In the genomic region with DNA sequence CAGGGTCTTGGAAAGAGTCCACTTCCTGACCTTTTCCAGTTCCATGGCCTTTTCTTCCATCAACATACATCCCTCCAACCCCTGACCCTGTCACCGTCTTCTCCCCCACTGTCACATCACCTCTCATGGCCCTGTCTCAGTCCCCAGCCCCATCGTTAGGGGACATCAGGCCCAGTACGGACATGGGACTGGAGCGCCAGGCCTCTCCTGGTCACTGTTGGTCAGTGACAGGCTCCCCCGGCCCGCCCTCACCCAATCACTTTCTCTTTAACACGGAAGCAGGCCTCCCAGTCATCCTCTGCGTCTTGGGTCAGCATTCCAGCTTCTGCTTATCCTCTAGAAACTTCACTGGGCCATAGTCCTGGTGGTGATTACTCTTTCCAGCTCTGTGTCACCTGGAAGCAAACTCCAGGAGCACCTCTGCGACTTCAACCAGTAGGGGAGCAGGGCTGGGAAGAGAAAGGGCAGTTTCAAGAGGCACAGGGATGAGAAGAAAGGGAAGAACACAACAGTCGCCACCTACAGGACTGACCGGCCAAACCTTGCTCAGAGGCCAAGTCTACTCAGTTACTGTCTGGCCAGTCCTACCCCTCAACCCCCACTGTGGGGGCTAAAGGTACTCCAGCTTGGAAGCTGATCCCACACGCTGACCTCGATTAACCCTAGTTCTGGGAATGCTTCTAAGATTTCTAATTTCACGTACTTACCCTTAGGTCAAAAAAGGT, we compare ENCODE assay signal across 15 cellular contexts. TPM values are rescaled to one million over a fixed set of nuclear protein-coding genes. Genes with fewer than 3 reads are reported as not detected.
A peak's percentile ranks its signal among the peaks of the same experiment; 100 is the strongest.
DNase-seq lines count a peak whose midpoint lies in the region; ATAC-seq, FAIRE-seq and TF ChIP-seq lines count a peak whose summit lies in the region.
"Had no signal": no experiment of that assay in that cellular context is flagged by ENCODE, and none has a peak within 500 bp of the region (broad histone marks: within the 10 kb centered on the region; RNA-seq: fewer than 3 reads in every experiment).

No MANE protein-coding gene starts in this region.

- TF ChIP-seq CTCF in SK-N-SH (IDR thresholded peaks at IDR 0.05) (no peak; the same call in 1 of the 2 replicates), OCI-LY1 (IDR thresholded peaks at IDR 0.05; ENCODE audit: low read length) (peak; percentile 23; the same call in 1 of the 2 replicates), H1 (IDR thresholded peaks at IDR 0.05; ENCODE audit: control extremely low read depth in 1 of 3, insufficient read depth in 1 of 3, low read depth in 1 of 3, low read length in 3 of 3) (peak; percentile 68 to 84 (median 82)), suprapubic skin (IDR thresholded peaks at IDR 0.05) (no peak)

- no peak overlapping the region for H4K91ac ChIP-seq in H1 (replicated peaks; ENCODE audit: insufficient read length, low read length)

- H4K5ac ChIP-seq in H1 (ENCODE audit: insufficient read length, low read depth, low read length) = no peak overlapping the region

- WGBS in SK-N-SH (ENCODE audit: low lambda C conversion rate) = 89% methylated on average over 14 of the region's 14 CpGs
- WGBS in H1 (ENCODE audit: extremely low coverage in 1 of 2, insufficient coverage in 1 of 2, insufficient read length in 1 of 2, insufficient replicate concordance in 2 of 2, low coverage in 1 of 2, low lambda C conversion rate in 2 of 2, missing lambda C conversion rate in 1 of 2), 2 experiments = 88% methylated on average over 12 of the region's 14 CpGs; no CpG with 5 or more reads in 1 of the 2 experiments
- WGBS in suprapubic skin = 87% methylated on average over 14 of the region's 14 CpGs
- 83 to 89% methylated on average over 10 to 14 of the region's 14 CpGs for WGBS in GM23248 (ENCODE audit: low coverage in 1 of 2, low lambda C conversion rate in 2 of 2, missing lambda C conversion rate in 2 of 2), 2 experiments

- H2BK12ac ChIP-seq in H1 (ENCODE audit: low read depth, low read length) = no peak overlapping the region

- H3K23ac ChIP-seq in H1 (ENCODE audit: insufficient read length) = no peak overlapping the region

- no peak for FAIRE-seq in H1 (lab: Jason Lieb, UNC)
- FAIRE-seq: D721Med, H54 had no signal

- DNase-seq in SK-N-SH (no peak), H1 (ENCODE audit: low read depth in 1 of 2, low spot score in 2 of 2) (peak in 1 of 2 experiments; percentile 65), suprapubic skin (ENCODE audit: low spot score in 2 of 2) (peak; percentile 49 to 74), SJCRH30 (no peak), GM23248 (no peak), NCI-H345 (lab: John Stamatoyannopoulos, UW) (no peak)
- DNase-seq: esophagus squamous epithelium; MV-4-11; ovary; stimulated activated CD4-positive, alpha-beta T cell treated with anti-CD3 and anti-CD28 coated beads, Interleukin-15, amount 100 ng/mL, for 24 hours; T-helper 9 cell had no signal

- no peaks in the 10 kb centered on the region for H3K23me2 ChIP-seq in H1 (ENCODE audit: low read depth, low read length)

- POLR2A ChIA-PET in SK-N-SH (lab: Yijun Ruan, JAX) = no interaction called here
- POLR2A ChIA-PET in H1 (lab: Charles Lee; ENCODE audit: partially characterized antibody) = interaction anchor here (1.1 to 1.4 kb wide), 3 partner anchors 27 to 110 kb away, joined by 4 to 7 read pairs (median 4); no protein-coding TSS in a partner anchor

- no peak overlapping the region for H2AFZ ChIP-seq in SK-N-SH (ENCODE audit: low read depth)
- no peak overlapping the region for H2AFZ ChIP-seq in OCI-LY1 (ENCODE audit: low read length)
- 0 out of 2 replicates have a peak overlapping the region, but pooled peaks have one; percentile 71 for H2AFZ ChIP-seq in H1 (ENCODE audit: low read length)
- H2AFZ ChIP-seq in GM23248 = no peak overlapping the region

- TF ChIP-seq POLR2A in H1 (IDR thresholded peaks at IDR 0.05; ENCODE audit: control extremely low read depth in 1 of 2, low read depth in 2 of 2, low read length in 2 of 2) (no peak), suprapubic skin (IDR thresholded peaks at IDR 0.05) (no peak)

- no peak overlapping the region for H2BK15ac ChIP-seq in H1 (ENCODE audit: low read length)

- H3K79me2 ChIP-seq in SK-N-SH (ENCODE audit: insufficient read depth) (no peaks in the 10 kb centered on the region), OCI-LY1 (ENCODE audit: insufficient read depth, low read length) (no peaks in the 10 kb centered on the region), H1 (ENCODE audit: control insufficient read depth in 1 of 2, insufficient read depth in 2 of 2, low read length in 2 of 2) (no peaks in the 10 kb centered on the region), GM23248 (ENCODE audit: insufficient read depth) (no peaks in the 10 kb centered on the region)

- TF ChIP-seq EP300 in SK-N-SH (IDR thresholded peaks at IDR 0.05; ENCODE audit: borderline replicate concordance in 1 of 2, low read depth in 1 of 2, low read length in 1 of 2) (no peak), H1 (IDR thresholded peaks at IDR 0.05; ENCODE audit: borderline replicate concordance in 1 of 2, low read depth in 2 of 2, low read length in 2 of 2) (no peak), suprapubic skin (IDR thresholded peaks at IDR 0.05) (no peak)

- CTCF ChIA-PET in SK-N-SH (lab: Yijun Ruan, JAX) (interaction anchor here (1.0 to 5.4 kb wide), 6 partner anchors 8 to 97 kb away, joined by 3 to 40 read pairs (median 14); partner anchors contain the start of gene ICAM2), H1 (lab: Charles Lee; ENCODE audit: partially characterized antibody) (interaction anchor here (0.7 to 6.1 kb wide), 11 partner anchors 7 to 118 kb away, joined by 3 to 33 read pairs (median 6); partner anchors contain the start of gene GH1)

- H4K20me1 ChIP-seq in SK-N-SH (ENCODE audit: insufficient read depth) (no peaks in the 10 kb centered on the region), OCI-LY1 (ENCODE audit: insufficient read depth, low read length) (no peaks in the 10 kb centered on the region), H1 (replicated peaks in 1 of 2; ENCODE audit: control insufficient read depth in 1 of 2, insufficient read depth in 2 of 2, low read length in 2 of 2) (no peaks in the 10 kb centered on the region), GM23248 (ENCODE audit: insufficient read depth) (no peaks in the 10 kb centered on the region)

- no peak for TF ChIP-seq RAD21 in SK-N-SH (IDR thresholded peaks at IDR 0.05; ENCODE audit: low read length)
- peak; percentile 42 to 56; a peak in 3 of 4 replicates for TF ChIP-seq RAD21 in H1 (IDR thresholded peaks at IDR 0.05 in 1 of 2, conservative IDR thresholded peaks at IDR 0.05 in 1 of 2; ENCODE audit: low read depth in 2 of 2, low read length in 2 of 2)

- no peak overlapping the region for H2BK20ac ChIP-seq in H1 (ENCODE audit: low read length)

- no peak overlapping the region; the same call in 1 of the 2 replicates for H2AK5ac ChIP-seq in H1 (ENCODE audit: low read depth, low read length)

- H3K4ac ChIP-seq in H1 (replicated peaks; ENCODE audit: insufficient read length, low read depth, low read length) = no peak overlapping the region

- H3K9me3 ChIP-seq in SK-N-SH (no peaks in the 10 kb centered on the region), OCI-LY1 (ENCODE audit: low read length) (no peaks in the 10 kb centered on the region), H1 (ENCODE audit: insufficient read depth in 2 of 2, low read depth in 1 of 2, low read length in 1 of 2) (no peaks in the 10 kb centered on the region), suprapubic skin (no peaks in the 10 kb centered on the region), SJCRH30 (replicated peaks) (no peaks in the 10 kb centered on the region), GM23248 (ENCODE audit: low read depth) (no peaks in the 10 kb centered on the region)
- H3K9me3 ChIP-seq: esophagus squamous epithelium, ovary had no signal

- H3K79me1 ChIP-seq in H1 (ENCODE audit: low read depth, low read length) = no peaks in the 10 kb centered on the region; the same call in 1 of the 2 replicates

- in situ Hi-C loops in GM23248 (cut with MboI) = loop anchor here (10.0 kb wide), 1 partner anchor 238 kb away; no protein-coding TSS in a partner anchor

- H3K36me3 ChIP-seq in SK-N-SH (replicated peaks in 1 of 2; ENCODE audit: control insufficient read depth in 1 of 2, insufficient read depth in 2 of 2, low read length in 1 of 2) (peaks cover 0 to 2% of the 10 kb centered on the region in 2 experiments), OCI-LY1 (ENCODE audit: insufficient read depth, low read length) (no peaks in the 10 kb centered on the region), H1 (ENCODE audit: control insufficient read depth in 2 of 4, insufficient read depth in 4 of 4, low read length in 3 of 4) (no peaks in the 10 kb centered on the region), suprapubic skin (peaks cover 13% of the 10 kb centered on the region), SJCRH30 (no peaks in the 10 kb centered on the region), GM23248 (ENCODE audit: low read depth) (no peaks in the 10 kb centered on the region)
- H3K36me3 ChIP-seq: ovary had no signal

- peak; percentile 47; the same call in 2 of the 3 replicates for ATAC-seq in SK-N-SH treated with all-trans-retinoic acid at 6 μM for 48 hours

- H2BK5ac ChIP-seq in H1 (ENCODE audit: low read depth, low read length) = 0 out of 2 replicates have a peak overlapping the region, but pooled peaks have one; percentile 60

- no peak overlapping the region for H3K14ac ChIP-seq in H1 (ENCODE audit: insufficient read length)

- no peak overlapping the region for H4K8ac ChIP-seq in H1 (ENCODE audit: extremely low read depth, insufficient read depth, low read length)

- no peak overlapping the region for H3K27ac ChIP-seq in SK-N-SH (ENCODE audit: low read depth in 2 of 2, low read length in 1 of 2)
- no peak overlapping the region for H3K27ac ChIP-seq in OCI-LY1 (ENCODE audit: low read depth, low read length, poor library complexity, severe bottlenecking)
- H3K27ac ChIP-seq in H1 (ENCODE audit: low read depth, low read length) = no peak overlapping the region
- H3K27ac ChIP-seq in suprapubic skin = no peak overlapping the region
- H3K27ac ChIP-seq in SJCRH30 = no peak overlapping the region
- no peak overlapping the region for H3K27ac ChIP-seq in GM23248
- H3K27ac ChIP-seq: esophagus squamous epithelium, ovary had no signal

- H3K56ac ChIP-seq in H1 (replicated peaks; ENCODE audit: insufficient read length, low read depth, low read length) = no peak overlapping the region

- H2BK120ac ChIP-seq in H1 (replicated peaks; ENCODE audit: low read depth, low read length) = no peak overlapping the region

- H3K27me3 ChIP-seq in SK-N-SH (ENCODE audit: insufficient read depth) (no peaks in the 10 kb centered on the region), OCI-LY1 (ENCODE audit: insufficient read depth, low read length) (no peaks in the 10 kb centered on the region), H1 (replicated peaks in 1 of 4; ENCODE audit: control insufficient read depth in 3 of 4, extremely low read depth in 1 of 4, insufficient read depth in 3 of 4, low read length in 3 of 4) (no peaks in the 10 kb centered on the region), suprapubic skin (no peaks in the 10 kb centered on the region), SJCRH30 (no peaks in the 10 kb centered on the region), GM23248 (replicated peaks; ENCODE audit: insufficient read depth) (no peaks in the 10 kb centered on the region)
- H3K27me3 ChIP-seq: esophagus squamous epithelium, ovary had no signal

- H3K4me1 ChIP-seq in SK-N-SH (ENCODE audit: control insufficient read depth in 1 of 2, insufficient read depth in 2 of 2, low read depth in 1 of 2, low read length in 1 of 2) = no peaks in the 10 kb centered on the region
- H3K4me1 ChIP-seq in OCI-LY1 (ENCODE audit: insufficient read depth, low read length, severe bottlenecking) = no peaks in the 10 kb centered on the region
- H3K4me1 ChIP-seq in H1 (replicated peaks in 1 of 4; ENCODE audit: control insufficient read depth in 3 of 4, insufficient read depth in 4 of 4, low read length in 3 of 4) = no peaks in the 10 kb centered on the region
- no peaks in the 10 kb centered on the region for H3K4me1 ChIP-seq in suprapubic skin
- 0 out of 2 replicates have a peak, but pooled peaks cover 2% of the 10 kb centered on the region for H3K4me1 ChIP-seq in SJCRH30
- no peaks in the 10 kb centered on the region for H3K4me1 ChIP-seq in GM23248 (ENCODE audit: insufficient read depth)
- H3K4me1 ChIP-seq: esophagus squamous epithelium had no signal

- no peak overlapping the region for H3K18ac ChIP-seq in H1 (ENCODE audit: extremely low read depth, low read length)

- H3K4me2 ChIP-seq in SK-N-SH (no peak overlapping the region), OCI-LY1 (ENCODE audit: low read length) (no peak overlapping the region), H1 (ENCODE audit: insufficient read depth in 1 of 2, low read depth in 2 of 2, low read length in 2 of 2) (no peak overlapping the region), GM23248 (ENCODE audit: unreplicated experiment) (no peak overlapping the region)

- H3K4me3 ChIP-seq in SK-N-SH (ENCODE audit: low read depth in 2 of 2, low read length in 1 of 2) (no peak overlapping the region), OCI-LY1 (ENCODE audit: low read depth, low read length, poor library complexity, severe bottlenecking) (no peak overlapping the region), H1 (ENCODE audit: extremely low read depth in 1 of 4, insufficient read depth in 2 of 4, low read depth in 3 of 4, low read length in 4 of 4) (no peak overlapping the region), suprapubic skin (no peak overlapping the region), SJCRH30 (no peak overlapping the region), GM23248 (no peak overlapping the region)
- H3K4me3 ChIP-seq: esophagus squamous epithelium, ovary had no signal

- H3K9ac ChIP-seq in SK-N-SH = no peak overlapping the region
- H3K9ac ChIP-seq in OCI-LY1 (ENCODE audit: low read length) = no peak overlapping the region
- no peak overlapping the region for H3K9ac ChIP-seq in H1 (replicated peaks in 1 of 4; ENCODE audit: extremely low read depth in 1 of 4, low read depth in 3 of 4, low read length in 3 of 4)
- H3K9ac ChIP-seq in GM23248 = no peak overlapping the region

- H3F3A ChIP-seq in SK-N-SH (replicated peaks; ENCODE audit: insufficient read depth) (no peaks in the 10 kb centered on the region), OCI-LY1 (ENCODE audit: insufficient read depth, low read length) (no peaks in the 10 kb centered on the region), GM23248 (ENCODE audit: insufficient read depth) (no peaks in the 10 kb centered on the region)

- H3K9me2 ChIP-seq in SK-N-SH (no peaks in the 10 kb centered on the region), OCI-LY1 (ENCODE audit: low read depth, low read length) (no peaks in the 10 kb centered on the region), GM23248 (ENCODE audit: insufficient read depth) (no peaks in the 10 kb centered on the region)

RNA-seq across cellular contexts. Expression of gene ICAM2, which starts 15.9 kb away (rescaled TPM):
- polyA plus RNA-seq in SK-N-SH (2012; rRNA removed) (0.08 TPM in 1 of 2 replicates, not detected in the other), H1 (2011; rRNA removed) (0.63 and 0.77 TPM in 2 replicates), GM23248 (2016; fragmentation: Nextera tagmentation; extraction: Ambion mirVana) (0.94 and 1.3 TPM in 2 replicates)
- polyA plus RNA-seq in SK-N-SH (2012; cell fraction: cytosol; rRNA removed) = 0.08 and 0.14 TPM in 2 replicates
- 0.23 TPM in 1 of 2 replicates, not detected in the other for polyA plus RNA-seq in SK-N-SH (2012; cell fraction: nucleus; rRNA removed)
- total RNA-seq in H1 (2021; fragmentation: NEBNext Ultra II Directional; extraction: Animal tissue kit (Norgen Biotek cat#: 25700)) = 0.45 TPM in 1 of 2 replicates, not detected in the other
- 0.44 TPM for polyA plus RNA-seq in H1 (2011; cell fraction: cytosol; rRNA removed)
- 0.60 TPM for polyA plus RNA-seq in H1 (2011; cell fraction: nucleus; rRNA removed)
- polyA plus RNA-seq in H1 (2012, experiment 1 of 2) = 0.27 to 0.81 TPM (median 0.46 TPM) in 3 of 4 replicates, not detected in the other
- 0.47 TPM for polyA plus RNA-seq in H1 (2012, experiment 2 of 2)
- polyA plus RNA-seq in H1 (2013, experiment 1 of 2) = 0.18 TPM
- polyA plus RNA-seq in H1 (2013, experiment 2 of 2) = 0.24 TPM
- 0.51 and 1.6 TPM in 2 replicates for polyA minus RNA-seq in H1 (2011; rRNA and poly(A)+ RNA removed)
- not detected for polyA minus RNA-seq in H1 (2011; cell fraction: cytosol; rRNA and poly(A)+ RNA removed)
- polyA minus RNA-seq in H1 (2011; cell fraction: nucleus; rRNA and poly(A)+ RNA removed) = not detected
- 10 to 100 TPM in 2 of 4 donors, 1 to 10 TPM in 2; 8.4 to 32.5 (median 14.9) TPM for total RNA-seq in suprapubic skin
- total RNA-seq in SJCRH30 (2014; rRNA removed; shearing (Covaris generic)) = 0.33 and 0.43 TPM in 2 replicates
- 0.97 and 3.4 TPM in 2 replicates for total RNA-seq in GM23248 (2014; rRNA removed; shearing (Covaris generic))

RNA-seq across cellular contexts. Expression of gene PRR29, which starts 38.2 kb away (rescaled TPM):
- 2.5 and 2.7 TPM in 2 replicates for polyA plus RNA-seq in SK-N-SH (2012; rRNA removed)
- 1.2 and 2.0 TPM in 2 replicates for polyA plus RNA-seq in SK-N-SH (2012; cell fraction: cytosol; rRNA removed)
- 9.8 and 10.5 TPM in 2 replicates for polyA plus RNA-seq in SK-N-SH (2012; cell fraction: nucleus; rRNA removed)
- total RNA-seq in H1 (2021; fragmentation: NEBNext Ultra II Directional; extraction: Animal tissue kit (Norgen Biotek cat#: 25700)) = 0.61 and 0.67 TPM in 2 replicates
- 0.83 and 0.96 TPM in 2 replicates for polyA plus RNA-seq in H1 (2011; rRNA removed)
- polyA plus RNA-seq in H1 (2011; cell fraction: cytosol; rRNA removed) = 0.39 TPM
- polyA plus RNA-seq in H1 (2011; cell fraction: nucleus; rRNA removed) = 1.7 TPM
- 0.35 to 0.48 TPM (median 0.41 TPM) in 4 replicates for polyA plus RNA-seq in H1 (2012, experiment 1 of 2)
- polyA plus RNA-seq in H1 (2012, experiment 2 of 2) = 0.43 TPM
- 0.59 TPM for polyA plus RNA-seq in H1 (2013, experiment 1 of 2)
- polyA plus RNA-seq in H1 (2013, experiment 2 of 2) = 0.42 TPM
- 0.28 and 0.41 TPM in 2 replicates for polyA minus RNA-seq in H1 (2011; rRNA and poly(A)+ RNA removed)
- polyA minus RNA-seq in H1 (2011; cell fraction: cytosol; rRNA and poly(A)+ RNA removed) = not detected
- 1.4 TPM for polyA minus RNA-seq in H1 (2011; cell fraction: nucleus; rRNA and poly(A)+ RNA removed)
- total RNA-seq in suprapubic skin = under 1 TPM in 1 of 4 donors, not detected in 3; 0.30 TPM
- total RNA-seq in SJCRH30 (2014; rRNA removed; shearing (Covaris generic)) = 0.12 TPM in 1 of 2 replicates, not detected in the other
- not detected in 2 replicates for total RNA-seq in GM23248 (2014; rRNA removed; shearing (Covaris generic))
- polyA plus RNA-seq in GM23248 (2016; fragmentation: Nextera tagmentation; extraction: Ambion mirVana) = 0.47 TPM in 1 of 2 replicates, not detected in the other

Comparison
In these comparisons a context has a peak if more than half of its experiments do, and no peak if none do; other contexts are left out.
1. DNase-seq: peak in suprapubic skin (2 of 2); none in SK-N-SH (single experiment), SJCRH30 (0 of 2), GM23248 (single experiment) and NCI-H345 (single experiment).
2. CTCF ChIP-seq: peak in OCI-LY1 (single experiment) and H1 (3 of 3); none in SK-N-SH (single experiment) and suprapubic skin (0 of 2).